Comparison of ENCODE assay signal across 9 cellular contexts in the genomic region with DNA sequence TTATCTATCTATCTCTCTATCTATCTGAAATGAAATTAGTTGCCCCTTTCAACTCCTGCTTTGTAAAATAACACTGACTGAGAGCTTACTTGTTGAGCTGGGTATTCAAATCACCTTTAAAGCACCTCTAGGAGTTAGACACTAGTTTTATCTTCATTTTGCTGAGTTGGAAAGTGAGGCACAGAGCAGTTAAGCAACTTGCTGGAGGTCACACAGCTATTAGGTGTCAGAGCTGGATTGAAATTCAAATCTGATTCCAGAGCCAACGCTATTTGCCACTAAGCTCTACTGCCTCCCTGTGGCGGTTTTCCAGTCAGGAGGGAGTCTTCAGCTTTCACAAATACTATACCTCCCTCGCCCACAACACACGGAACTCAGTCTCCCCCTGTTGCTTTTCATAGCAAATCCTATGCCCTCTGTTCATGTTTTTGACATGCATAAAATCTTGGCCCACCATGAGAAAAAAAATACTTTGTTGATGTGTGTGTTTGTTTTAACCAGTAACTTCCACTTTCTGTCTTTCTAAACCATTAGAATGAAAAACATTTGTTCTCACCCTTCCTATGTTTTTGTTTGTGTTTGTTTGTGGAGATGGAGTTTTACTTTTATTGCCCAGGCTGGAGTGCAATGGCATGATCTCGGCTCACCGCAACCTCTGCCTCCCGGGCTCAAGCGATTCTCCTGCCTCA.
DNase-seq lines count a peak whose midpoint lies in the region; ATAC-seq, FAIRE-seq and TF ChIP-seq lines count a peak whose summit lies in the region.
"Had no signal": no experiment of that assay in that cellular context is flagged by ENCODE, and none has a peak within 500 bp of the region (broad histone marks: within the 10 kb centered on the region; RNA-seq: fewer than 3 reads in every experiment).

No MANE protein-coding gene starts in this region.

- H3K4me1 ChIP-seq in SJSA1 (replicated peaks) (peaks cover 64% of the 10 kb centered on the region), left lung (peaks cover 25 to 39% of the 10 kb centered on the region in 2 donors)

- TF ChIP-seq CTCF in GM12875 (IDR thresholded peaks at IDR 0.05; ENCODE audit: borderline replicate concordance, insufficient read depth, low read depth, low read length) = peak; percentile 54
- peak; percentile 55 to 68 for TF ChIP-seq CTCF in left lung (IDR thresholded peaks at IDR 0.05)

- H3K4me3 ChIP-seq in GM12875 (ENCODE audit: low read depth, low read length) = no peak overlapping the region
- H3K4me3 ChIP-seq in SJSA1 = no peak overlapping the region
- no peak overlapping the region for H3K4me3 ChIP-seq in left lung

- H3K36me3 ChIP-seq in SJSA1 (no peaks in the 10 kb centered on the region), left lung (no peaks in the 10 kb centered on the region)

- FAIRE-seq in GM19239 (lab: Jason Lieb, UNC) = no peak
- FAIRE-seq: endometrium had no signal

- H3K27me3 ChIP-seq in SJSA1 (replicated peaks) = no peaks in the 10 kb centered on the region
- H3K27me3 ChIP-seq in left lung = no peaks in the 10 kb centered on the region

- no peaks in the 10 kb centered on the region for H3K9me3 ChIP-seq in SJSA1 (replicated peaks)
- no peaks in the 10 kb centered on the region for H3K9me3 ChIP-seq in left lung

- DNase-seq in A172 (ENCODE audit: low spot score) = peak; percentile 65
- peak; percentile 64 to 65 for DNase-seq in SJSA1 (ENCODE audit: low read depth in 1 of 2, low spot score in 2 of 2)
- DNase-seq in amniotic epithelial cell (ENCODE audit: low read depth) = peak; percentile 63
- no peak for DNase-seq in left lung
- DNase-seq in stimulated activated naive CD4-positive, alpha-beta T cell treated with Interleukin-2 at 50 U/mL for 16 hours (lab: John Stamatoyannopoulos, UW) = peak; percentile 16
- DNase-seq in GM19239 (ENCODE audit: insufficient read length, low spot score) = no peak

- ATAC-seq in left lung = peak; percentile 59
- ATAC-seq in GM21717 (IDR thresholded peaks at IDR 0.05; ENCODE audit: unreplicated experiment) = no peak

- H3K27ac ChIP-seq in SJSA1 = no peak overlapping the region
- no peak overlapping the region for H3K27ac ChIP-seq in left lung

- intact Hi-C loops in left lung (cut with DNase I) = no loop called here

Comparison
In these comparisons a context has a peak if more than half of its experiments do, and no peak if none do; other contexts are left out.
1. DNase-seq: peak in A172 (single experiment), SJSA1 (2 of 2), amniotic epithelial cell (single experiment) and stimulated activated naive CD4-positive, alpha-beta T cell treated with Interleukin-2 at 50 U/mL for 16 hours (single experiment); none in left lung (0 of 2) and GM19239 (single experiment).